8 cellular contexts compared by ENCODE assay signal in genomic region chr13:52128714-52129700, GRCh38. TPM values are rescaled to one million over a fixed set of nuclear protein-coding genes. Genes with fewer than 3 reads are reported as not detected.
A peak's percentile ranks its signal among the peaks of the same experiment; 100 is the strongest.
DNase-seq lines count a peak whose midpoint lies in the region; ATAC-seq, FAIRE-seq and TF ChIP-seq lines count a peak whose summit lies in the region.

Gene NEK5, minus strand, starts transcription at chr13:52129073. Its CDS starts 1,591 bp downstream, at chr13:52127482.

- peaks cover 13% of the 10 kb centered on the region for H3K4me1 Mint-ChIP-seq in endothelial cell (ENCODE audit: unreplicated experiment)

- POLR2A ChIA-PET in AG04450 (lab: Yijun Ruan, JAX): no interaction called here

- H3K27ac ChIP-seq in AG04450 (ENCODE audit: low read depth, low read length) (no peak within 1 kb of the TSS), mesodermal cell (ENCODE audit: low read depth, low read length, severe bottlenecking) (no peak within 1 kb of the TSS)

- peak within 1 kb of the TSS; percentile 93 for H3K4me3 Mint-ChIP-seq in endothelial cell (ENCODE audit: unreplicated experiment)

- no peaks in the 10 kb centered on the region for H3K27me3 Mint-ChIP-seq in endothelial cell (ENCODE audit: unreplicated experiment)

- no peaks in the 10 kb centered on the region for H3K9me3 ChIP-seq in AG04450 (ENCODE audit: control insufficient read depth, insufficient read depth, low read length)
- H3K9me3 ChIP-seq in mesodermal cell (ENCODE audit: control insufficient read depth, low read length): no peaks in the 10 kb centered on the region

- no peak for DNase-seq in AG04450 (ENCODE audit: low read depth, low spot score)
- DNase-seq in GM18507 (ENCODE audit: extremely low spot score, insufficient read length, low read depth): peak; percentile 23
- DNase-seq in NCI-H460 (ENCODE audit: extremely low read depth, low read depth): peak; percentile 24
- DNase-seq in activated CD8-positive, alpha-beta memory T cell treated with anti-CD3 and anti-CD28 coated beads for 48 hours (ENCODE audit: low read depth in 2 of 3, low spot score in 2 of 3): peak; percentile 14 to 29 (median 24)
- peak; percentile 92 for DNase-seq in endothelial cell (ENCODE audit: low spot score)
- peak; percentile 19 for DNase-seq in stimulated activated CD8-positive, alpha-beta memory T cell treated with anti-CD3 and anti-CD28 coated beads, Interleukin-15, amount 100 ng/mL, for 24 hours (ENCODE audit: low read depth)

- CTCF ChIA-PET in AG04450 (lab: Charles Lee): interaction anchor here (0.6 to 3.6 kb wide), 31 partner anchors 9 to 1003 kb away, joined by 3 to 88 read pairs (median 4); no protein-coding TSS in a partner anchor

- no peak for FAIRE-seq in GM18507 (lab: Jason Lieb, UNC)

- ATAC-seq in HG03039 (IDR thresholded peaks at IDR 0.05; ENCODE audit: unreplicated experiment): peak; percentile 59

- H3K9me3 Mint-ChIP-seq in endothelial cell (ENCODE audit: unreplicated experiment): no peaks in the 10 kb centered on the region

- peaks cover 6% of the 10 kb centered on the region for H3K27me3 ChIP-seq in AG04450 (ENCODE audit: control insufficient read depth, insufficient read depth, low read length)

- peaks cover 26% of the 10 kb centered on the region for H3K36me3 ChIP-seq in mesodermal cell (ENCODE audit: control insufficient read depth, insufficient read depth, low read length)

- TF ChIP-seq CTCF in AG04450 (IDR thresholded peaks at IDR 0.05; ENCODE audit: low read depth, low read length) (peak; percentile 70), endothelial cell (IDR thresholded peaks at IDR 0.05; ENCODE audit: unreplicated experiment) (peak; percentile 63)

- WGBS in mesodermal cell (ENCODE audit: insufficient coverage in 2 of 2), 2 experiments: 10 to 20% methylated on average over 50 to 60 of the region's 71 CpGs

- H3K4me3 ChIP-seq in AG04450 (ENCODE audit: low read depth, low read length) (peak within 1 kb of the TSS; percentile 70), mesodermal cell (ENCODE audit: extremely low read depth, insufficient read depth, low read length, poor library complexity, severe bottlenecking) (peak within 1 kb of the TSS; percentile 57)

- H3K27ac Mint-ChIP-seq in endothelial cell (ENCODE audit: unreplicated experiment): no peak within 1 kb of the TSS

- no peaks in the 10 kb centered on the region for H3K4me1 ChIP-seq in mesodermal cell (ENCODE audit: control insufficient read depth, insufficient read depth, low read length, poor library complexity, severe bottlenecking)

- H3K36me3 Mint-ChIP-seq in endothelial cell (ENCODE audit: low read depth, unreplicated experiment): peaks cover 35% of the 10 kb centered on the region

RNA-seq across cellular contexts. Expression of gene NEK5, which starts in this region (rescaled TPM):
- polyA plus RNA-seq in AG04450 (2011; rRNA removed): 0.04 TPM in 2 replicates
- polyA minus RNA-seq in AG04450 (2011; rRNA and poly(A)+ RNA removed): 0.05 TPM in 1 of 2 replicates, not detected in the other
- 0.14 and 0.17 TPM in 2 replicates for total RNA-seq in NCI-H460 (2014; rRNA removed; shearing (Covaris generic))
- polyA plus RNA-seq in NCI-H460 (2014; cell fraction: nucleus; rRNA removed): 0.12 TPM in 1 of 2 replicates, not detected in the other
- 0.97 TPM for total RNA-seq in endothelial cell (ENCODE audit: unreplicated experiment)
- 0.66 TPM for polyA plus RNA-seq in mesodermal cell (2013, experiment 1 of 2)
- 1.2 TPM for polyA plus RNA-seq in mesodermal cell (2013, experiment 2 of 2)

Comparison
In these comparisons a context has a peak if more than half of its experiments do, and no peak if none do; other contexts are left out.
1. Peak in DNase-seq in NCI-H460; RNA of the gene not detected or under 1 TPM.
2. Peak in DNase-seq in endothelial cell; RNA of the gene not detected or under 1 TPM.